In genomic region chr5:96935556-96936430, GRCh38 we compare ENCODE assay signal across 8 cellular contexts. TPM values are rescaled to one million over a fixed set of nuclear protein-coding genes. Genes with fewer than 3 reads are reported as not detected.
DNase-seq lines count a peak whose midpoint lies in the region; ATAC-seq and TF ChIP-seq lines count a peak whose summit lies in the region.

Gene LNPEP (plus strand): TSS chr5:96936080. CDS start chr5:96936156, 76 bp downstream.

- no peaks in the 10 kb centered on the region for H3K27me3 ChIP-seq in right atrium auricular region
- no peaks in the 10 kb centered on the region for H3K27me3 ChIP-seq in uterus

- no peaks in the 10 kb centered on the region for H3K9me3 ChIP-seq in right atrium auricular region
- no peaks in the 10 kb centered on the region for H3K9me3 ChIP-seq in uterus

- H3K4me3 ChIP-seq in right atrium auricular region (peak within 1 kb of the TSS; percentile 89 to 93), uterus (peak within 1 kb of the TSS; percentile 93 to 99)

- H3K27ac ChIP-seq in right atrium auricular region (peak within 1 kb of the TSS; percentile 99), uterus (peak within 1 kb of the TSS; percentile 97 to 98)

- H3K4me1 ChIP-seq in right atrium auricular region (peaks cover 2 to 36% of the 10 kb centered on the region in 2 donors), uterus (peaks cover 0 to 4% of the 10 kb centered on the region in 2 donors)

- no peaks in the 10 kb centered on the region for H3K36me3 ChIP-seq in right atrium auricular region
- no peaks in the 10 kb centered on the region for H3K36me3 ChIP-seq in uterus

- intact Hi-C loops in uterus (cut with DNase I; ENCODE audit: low total_unique reads), result no loop called here

- DNase-seq in NCI-H187 (lab: John Stamatoyannopoulos, UW), result peak; percentile 92 to 98
- DNase-seq in T-helper 2 cell, result peak; percentile 85 to 99 (median 92)
- peak; percentile 56 to 97 (median 95) for DNase-seq in anterior cingulate cortex (lab: John Stamatoyannopoulos, UW)
- DNase-seq in right atrium auricular region (ENCODE audit: low spot score), result peak; percentile 94
- peak; percentile 93 for DNase-seq in pulmonary artery endothelial cell (ENCODE audit: low read depth, low spot score)
- peak; percentile 94 to 97 for DNase-seq in uterus

- peak; percentile 40 for ATAC-seq in HG02938 (IDR thresholded peaks at IDR 0.05; ENCODE audit: unreplicated experiment)

- TF ChIP-seq CTCF in right atrium auricular region (IDR thresholded peaks at IDR 0.05) (no peak), uterus (IDR thresholded peaks at IDR 0.05) (peak in 1 of 4 experiments; percentile 57)

- TF ChIP-seq POLR2A in GM15510 (IDR thresholded peaks at IDR 0.05; ENCODE audit: borderline replicate concordance, extremely low read depth, insufficient read length) (peak; percentile 68), uterus (IDR thresholded peaks at IDR 0.05) (peak in 1 of 2 donors; percentile 83)

RNA-seq across cellular contexts. Expression of gene LNPEP, which starts in this region (rescaled TPM):
- total RNA-seq in right atrium auricular region (10 to 100 TPM; 50.2 to 60.0 TPM), pulmonary artery endothelial cell (29.1 and 45.6 TPM in 2 replicates), uterus (10 to 100 TPM; 32.5 to 93.9 (median 51.1) TPM)

Comparison
In these comparisons a context has a peak if more than half of its experiments do, and no peak if none do; other contexts are left out.
1. Peak in every context shown above with its lines: DNase-seq, ATAC-seq, H3K4me3 ChIP-seq and H3K27ac ChIP-seq.